Comparison of ENCODE assay signal across 8 cellular contexts in the genomic region with DNA sequence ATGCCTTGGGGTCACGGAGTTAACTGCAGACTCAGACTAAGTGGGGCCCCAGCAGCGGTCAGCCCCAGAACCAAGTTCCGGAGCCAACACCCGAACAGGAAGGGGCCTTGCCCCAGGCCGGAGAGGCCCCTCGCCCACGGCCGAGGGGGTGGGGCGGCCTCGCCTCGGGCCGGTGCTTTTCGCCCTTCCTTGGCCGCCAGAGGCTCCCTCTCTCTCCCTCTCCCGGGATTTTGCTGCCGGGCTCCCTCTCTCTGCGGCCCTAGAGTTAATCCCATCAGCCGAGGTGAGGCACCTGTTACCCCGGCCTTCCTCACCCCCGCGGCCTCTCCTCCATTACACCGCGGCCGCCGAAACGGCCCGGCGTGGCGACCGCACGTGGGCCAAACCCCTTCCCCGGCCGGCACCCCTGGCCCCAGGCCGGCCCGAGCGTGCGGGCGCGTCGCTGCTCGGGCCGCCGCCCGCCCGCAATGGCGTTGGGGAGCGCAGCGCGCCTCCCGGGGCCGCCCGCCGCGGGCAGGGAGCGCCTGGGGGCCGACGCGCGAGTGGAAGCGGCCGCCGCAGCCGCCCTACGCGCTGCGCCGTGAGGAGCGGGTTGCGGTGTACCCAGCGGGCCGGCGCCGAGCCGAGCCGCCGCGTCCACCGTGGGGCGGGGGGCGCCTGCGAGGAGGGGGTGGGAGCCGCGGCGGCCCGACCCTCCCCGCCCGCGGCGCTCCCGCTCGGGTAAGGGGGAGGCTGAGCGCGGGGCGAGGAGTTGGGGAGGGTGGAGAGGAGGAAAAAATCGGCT. TPM values are rescaled to one million over a fixed set of nuclear protein-coding genes. Genes with fewer than 3 reads are reported as not detected.
DNase-seq lines count a peak whose midpoint lies in the region; ATAC-seq, FAIRE-seq and TF ChIP-seq lines count a peak whose summit lies in the region.

Gene PPP1R9A, plus strand, starts transcription at position 175 of the 784 bp plus-strand sequence. CDS start 2,520 bp downstream, outside the sequence.

- H3K4me1 ChIP-seq in Caco-2 (peaks cover 10% of the 10 kb centered on the region), thyroid gland (peaks cover 6 to 8% of the 10 kb centered on the region in 2 donors)

- no peaks in the 10 kb centered on the region for H3K27me3 Mint-ChIP-seq in Caco-2 (ENCODE audit: insufficient read depth, unreplicated experiment)

- 3 to 7% methylated on average over 13 to 39 of the region's 95 CpGs for WGBS in thyroid gland, 2 donors

- H3K4me3 ChIP-seq in Caco-2 (ENCODE audit: low read depth, low read length) = peak within 1 kb of the TSS; percentile 79
- peak within 1 kb of the TSS; percentile 75 for H3K4me3 ChIP-seq in epithelial cell of proximal tubule (ENCODE audit: low read depth, low read length)
- peak within 1 kb of the TSS in 2 of 3 donors; percentile 40 to 41 for H3K4me3 ChIP-seq in thyroid gland (replicated peaks in 1 of 3)

- DNase-seq in Caco-2 (peak; percentile 82), RCC 7860 (ENCODE audit: low spot score) (peak; percentile 59), epithelial cell of proximal tubule (ENCODE audit: low read depth) (no peak), mesenteric fat pad (ENCODE audit: low spot score) (no peak), thyroid gland (peak; percentile 69 to 70)
- DNase-seq in stimulated activated CD4-positive, alpha-beta T cell treated with anti-CD3 and anti-CD28 coated beads, Interleukin-12 subunit alpha, Interleukin-12 subunit beta, amount 100 ng/mL, for 4 hours = no peak

- H3K9me3 ChIP-seq in Caco-2 = no peaks in the 10 kb centered on the region
- H3K9me3 ChIP-seq in thyroid gland = no peaks in the 10 kb centered on the region

- TF ChIP-seq POLR2A in thyroid gland (IDR thresholded peaks at IDR 0.05) = peak in 1 of 2 donors; percentile 19

- no peaks in the 10 kb centered on the region for H3K27me3 ChIP-seq in Caco-2 (replicated peaks; ENCODE audit: control insufficient read depth, insufficient read depth, low read length)
- H3K27me3 ChIP-seq in thyroid gland = no peaks in the 10 kb centered on the region

- H3K36me3 Mint-ChIP-seq in Caco-2 (ENCODE audit: insufficient read depth, unreplicated experiment) = no peaks in the 10 kb centered on the region

- CTCF ChIA-PET in Caco-2 (lab: Charles Lee) = interaction anchor here (0.8 kb wide), 1 partner anchor 249 kb away, joined by 3 read pairs; no protein-coding TSS in a partner anchor

- H3K27ac ChIP-seq in thyroid gland = peak within 1 kb of the TSS; percentile 76 to 89 (median 81)

- TF ChIP-seq CTCF in Caco-2 (IDR thresholded peaks at IDR 0.05; ENCODE audit: insufficient read depth in 1 of 2, low read depth in 1 of 2, low read length in 1 of 2, severe bottlenecking in 1 of 2, unreplicated experiment in 1 of 2) (peak; percentile 30 to 68), epithelial cell of proximal tubule (conservative IDR thresholded peaks at IDR 0.05; ENCODE audit: low read depth, low read length) (peak; percentile 51), thyroid gland (IDR thresholded peaks at IDR 0.05) (peak in 4 of 6 experiments; percentile 6 to 44 (median 42))

- peak within 1 kb of the TSS; percentile 89 for H3K27ac Mint-ChIP-seq in Caco-2 (ENCODE audit: unreplicated experiment)

- ATAC-seq in HG03432 (IDR thresholded peaks at IDR 0.05; ENCODE audit: unreplicated experiment) = peak; percentile 55
- no peak for ATAC-seq in HG03457 (IDR thresholded peaks at IDR 0.05; ENCODE audit: unreplicated experiment)

- no peaks in the 10 kb centered on the region for H3K9me3 Mint-ChIP-seq in Caco-2 (ENCODE audit: unreplicated experiment)

- FAIRE-seq in RCC 7860 (lab: Jason Lieb, UNC) = no peak

- H3K36me3 ChIP-seq in Caco-2 (ENCODE audit: control insufficient read depth, insufficient read depth, low read length) (no peaks in the 10 kb centered on the region), thyroid gland (no peaks in the 10 kb centered on the region)

- POLR2A ChIA-PET in Caco-2 (lab: Charles Lee) = interaction anchor here (1.0 kb wide), 1 partner anchor 250 kb away, joined by 5 read pairs; no protein-coding TSS in a partner anchor

- intact Hi-C loops in Caco-2 (cut with micrococcal nuclease; ENCODE audit: unreplicated experiment) = loop anchor here (1.0 to 10.0 kb wide), 5 partner anchors 73 to 463 kb away; no protein-coding TSS in a partner anchor
- intact Hi-C loops in thyroid gland (cut with DNase I) = no loop called here

- BruUV-seq in Caco-2 (replicated peaks; lab: Mats Ljungman, UMichigan) = no TSS peak

- peak within 1 kb of the TSS; percentile 79 for H3K4me3 Mint-ChIP-seq in Caco-2 (ENCODE audit: unreplicated experiment)

- no peaks in the 10 kb centered on the region for H3K4me1 Mint-ChIP-seq in Caco-2 (ENCODE audit: low read depth, unreplicated experiment)

RNA-seq across cellular contexts. Expression of gene PPP1R9A, which starts in this region (rescaled TPM):
- total RNA-seq in Caco-2 (2022) = 37.2 and 37.4 TPM in 2 replicates
- 11.7 and 14.1 TPM in 2 replicates for total RNA-seq in epithelial cell of proximal tubule
- total RNA-seq in mesenteric fat pad = 13.8 TPM
- 10 to 100 TPM; 38.8 to 89.6 (median 45.5) TPM for total RNA-seq in thyroid gland

Comparison
In these comparisons a context has a peak if more than half of its experiments do, and no peak if none do; other contexts are left out.
1. DNase-seq: peak in Caco-2 (2 of 2), RCC 7860 (single experiment) and thyroid gland (2 of 2); none in epithelial cell of proximal tubule (single experiment), mesenteric fat pad (single experiment) and stimulated activated CD4-positive, alpha-beta T cell treated with anti-CD3 and anti-CD28 coated beads, Interleukin-12 subunit alpha, Interleukin-12 subunit beta, amount 100 ng/mL, for 4 hours (single experiment).
2. Peak in every context shown above with its lines, with median percentiles within 50 percentile points of each other: H3K4me3 ChIP-seq and CTCF ChIP-seq.